34 cellular contexts compared by ENCODE assay signal in genomic region chr5:121025671-121026070, GRCh38.
"Had no signal": no experiment of that assay in that cellular context is flagged by ENCODE, and none has a peak within 500 bp of the region (broad histone marks: within the 10 kb centered on the region; RNA-seq: fewer than 3 reads in every experiment).

No MANE protein-coding gene starts in this region.

- H3K9me3 Mint-ChIP-seq: activated B cell treated with CpG ODN at 0.5 μM for 24 hours; activated CD4-positive, alpha-beta memory T cell treated with anti-CD3 and anti-CD28 coated beads, Interleukin-2, amount 10 ng/mL, durations not matched to agents 7 days and 5 days; activated CD4-positive, alpha-beta T cell treated with anti-CD3 and anti-CD28 coated beads, Interleukin-2, amount 10 ng/mL, durations not matched to agents 24 days and 14 days; activated naive CD4-positive, alpha-beta T cell treated with anti-CD3 and anti-CD28 coated beads, Interleukin-2, amount 10 ng/mL, durations not matched to agents 7 days and 5 days; activated naive CD4-positive, alpha-beta T cell treated with anti-CD3 and anti-CD28 coated beads, Interleukin-2, amount 50 U/mL, for 24 hours; activated naive CD8-positive, alpha-beta T cell treated with anti-CD3 and anti-CD28 coated beads, Interleukin-2, amount 10 ng/mL, durations not matched to agents 7 days and 5 days; activated T-cell treated with anti-CD3 and anti-CD28 coated beads, Interleukin-2, amount 50 U/mL, for 24 hours; activated T-helper 2 cell treated with anti-CD3 and anti-CD28 coated beads, Interferon-gamma antibody, Interleukin-2, Interleukin-4, amounts not matched to agents 10 μg/mL and 5 μg/mL and 100 μg/mL, durations not matched to agents 14 hours and 24 hours and 36 hours; brain; T-helper 1 cell treated with Interleukin-12 subunit alpha and Interleukin-12 subunit beta and Interleukin-4 antibody, amounts not matched to agents 30 μg/mL and 1 μg/mL, for 36 hours; T-helper 2 cell treated with Interferon-gamma antibody and Interleukin-4, amounts not matched to agents 5 μg/mL and 100 μg/mL, for 36 hours had no signal

- ATAC-seq: activated CD8-positive, alpha-beta memory T cell treated with anti-CD3 and anti-CD28 coated beads, Interleukin-2, amount 10 ng/mL, durations not matched to agents 7 days and 5 days; activated CD8-positive, alpha-beta T cell treated with anti-CD3 and anti-CD28 coated beads, Interleukin-2, amount 10 ng/mL, durations not matched to agents 7 days and 5 days; activated naive CD8-positive, alpha-beta T cell treated with anti-CD3 and anti-CD28 coated beads, Interleukin-2, amount 50 U/mL, for 24 hours had no signal

- H3K4me3 Mint-ChIP-seq: activated B cell treated with CpG ODN at 0.5 μM for 24 hours; activated CD4-positive, alpha-beta memory T cell treated with anti-CD3 and anti-CD28 coated beads, Interleukin-2, amount 10 ng/mL, durations not matched to agents 7 days and 5 days; activated CD4-positive, alpha-beta T cell treated with anti-CD3 and anti-CD28 coated beads, Interleukin-2, amount 10 ng/mL, durations not matched to agents 24 days and 14 days; activated CD8-positive, alpha-beta memory T cell treated with anti-CD3 and anti-CD28 coated beads, Interleukin-2, amount 10 ng/mL, durations not matched to agents 7 days and 5 days; activated CD8-positive, alpha-beta T cell treated with anti-CD3 and anti-CD28 coated beads, Interleukin-2, amount 10 ng/mL, durations not matched to agents 7 days and 5 days; activated naive CD4-positive, alpha-beta T cell treated with anti-CD3 and anti-CD28 coated beads, Interleukin-2, amount 10 ng/mL, durations not matched to agents 7 days and 5 days; activated naive CD4-positive, alpha-beta T cell treated with anti-CD3 and anti-CD28 coated beads, Interleukin-2, amount 50 U/mL, for 24 hours; activated naive CD8-positive, alpha-beta T cell; activated naive CD8-positive, alpha-beta T cell treated with anti-CD3 and anti-CD28 coated beads, Interleukin-2, amount 10 ng/mL, durations not matched to agents 7 days and 5 days; activated naive CD8-positive, alpha-beta T cell treated with anti-CD3 and anti-CD28 coated beads, Interleukin-2, amount 50 U/mL, for 24 hours; activated T-cell treated with anti-CD3 and anti-CD28 coated beads, Interleukin-2, amount 50 U/mL, for 24 hours; brain; central memory CD8-positive, alpha-beta T cell; T-helper 1 cell treated with Interleukin-12 subunit alpha and Interleukin-12 subunit beta and Interleukin-4 antibody, amounts not matched to agents 30 μg/mL and 1 μg/mL, for 36 hours; T-helper 2 cell treated with Interferon-gamma antibody and Interleukin-4, amounts not matched to agents 5 μg/mL and 100 μg/mL, for 36 hours had no signal

- H3K27ac Mint-ChIP-seq: activated B cell treated with CpG ODN at 0.5 μM for 24 hours; activated CD4-positive, alpha-beta memory T cell treated with anti-CD3 and anti-CD28 coated beads, Interleukin-2, amount 10 ng/mL, durations not matched to agents 7 days and 5 days; activated CD4-positive, alpha-beta T cell treated with anti-CD3 and anti-CD28 coated beads, Interleukin-2, amount 10 ng/mL, durations not matched to agents 24 days and 14 days; activated CD8-positive, alpha-beta memory T cell treated with anti-CD3 and anti-CD28 coated beads, Interleukin-2, amount 10 ng/mL, durations not matched to agents 7 days and 5 days; activated CD8-positive, alpha-beta T cell treated with anti-CD3 and anti-CD28 coated beads, Interleukin-2, amount 10 ng/mL, durations not matched to agents 7 days and 5 days; activated naive CD4-positive, alpha-beta T cell treated with anti-CD3 and anti-CD28 coated beads, Interleukin-2, amount 10 ng/mL, durations not matched to agents 7 days and 5 days; activated naive CD4-positive, alpha-beta T cell treated with anti-CD3 and anti-CD28 coated beads, Interleukin-2, amount 50 U/mL, for 24 hours; activated naive CD8-positive, alpha-beta T cell; activated naive CD8-positive, alpha-beta T cell treated with anti-CD3 and anti-CD28 coated beads, Interleukin-2, amount 10 ng/mL, durations not matched to agents 7 days and 5 days; activated naive CD8-positive, alpha-beta T cell treated with anti-CD3 and anti-CD28 coated beads, Interleukin-2, amount 50 U/mL, for 24 hours; activated T-cell treated with anti-CD3 and anti-CD28 coated beads, Interleukin-2, amount 50 U/mL, for 24 hours; activated T-helper 2 cell treated with anti-CD3 and anti-CD28 coated beads, Interferon-gamma antibody, Interleukin-2, Interleukin-4, amounts not matched to agents 10 μg/mL and 5 μg/mL and 100 μg/mL, durations not matched to agents 14 hours and 24 hours and 36 hours; brain; T-helper 1 cell treated with Interleukin-12 subunit alpha and Interleukin-12 subunit beta and Interleukin-4 antibody, amounts not matched to agents 30 μg/mL and 1 μg/mL, for 36 hours; T-helper 2 cell treated with Interferon-gamma antibody and Interleukin-4, amounts not matched to agents 5 μg/mL and 100 μg/mL, for 36 hours had no signal

- DNase-seq: activated B cell treated with CpG ODN at 0.5 μM for 24 hours; activated CD4-positive, alpha-beta memory T cell treated with anti-CD3 and anti-CD28 coated beads, Interleukin-2, amount 10 ng/mL, durations not matched to agents 7 days and 5 days; activated CD4-positive, alpha-beta T cell treated with anti-CD3 and anti-CD28 coated beads for 4 hours; activated CD4-positive, alpha-beta T cell treated with anti-CD3 and anti-CD28 coated beads, Interleukin-2, amount 10 ng/mL, durations not matched to agents 24 days and 14 days; activated CD4-positive, alpha-beta T cell treated with anti-CD3 and anti-CD28 coated beads, Interleukin-2, amount 50 U/mL, for 48 hours; activated CD4-positive, CD25-positive, alpha-beta regulatory T cell treated with anti-CD3 and anti-CD28 coated beads, Interleukin-2, amount 50 U/mL, for 72 hours; activated CD8-positive, alpha-beta memory T cell treated with anti-CD3 and anti-CD28 coated beads for 24 hours; activated CD8-positive, alpha-beta memory T cell treated with anti-CD3 and anti-CD28 coated beads, Interleukin-2, amount 10 ng/mL, durations not matched to agents 7 days and 5 days; activated CD8-positive, alpha-beta memory T cell treated with anti-CD3 and anti-CD28 coated beads, Interleukin-2, amount 50 U/mL, for 48 hours; activated CD8-positive, alpha-beta T cell treated with anti-CD3 and anti-CD28 coated beads, Interleukin-2, amount 10 ng/mL, durations not matched to agents 7 days and 5 days; activated effector memory CD4-positive, alpha-beta T cell treated with Interleukin-2 at 50 U/mL for 16 hours; activated gamma-delta T cell; activated naive CD4-positive, alpha-beta T cell treated with anti-CD3 and anti-CD28 coated beads, Interleukin-2, amount 10 ng/mL, durations not matched to agents 7 days and 5 days; activated naive CD4-positive, alpha-beta T cell treated with Interleukin-2 at 50 U/mL for 16 hours; activated naive CD8-positive, alpha-beta T cell treated with anti-CD3 and anti-CD28 coated beads, Interleukin-2, amount 10 ng/mL, durations not matched to agents 7 days and 5 days; activated naive CD8-positive, alpha-beta T cell treated with anti-CD3 and anti-CD28 coated beads, Interleukin-2, amount 50 U/mL, for 24 hours; activated T-cell treated with anti-CD3 and anti-CD28 coated beads, Interleukin-2, amount 50 U/mL, for 24 hours; activated T-cell treated with anti-CD3 and anti-CD28 coated beads, Interleukin-2, amount 50 U/mL, for 48 hours; amygdala; anterior cingulate cortex; caudate nucleus; cerebellar nuclear complex; T-helper 2 cell; T-helper 9 cell had no signal

- H3K4me3 ChIP-seq: ascending aorta, cardiac muscle cell had no signal

- H3K36me3 Mint-ChIP-seq: activated CD8-positive, alpha-beta memory T cell treated with anti-CD3 and anti-CD28 coated beads, Interleukin-2, amount 10 ng/mL, durations not matched to agents 7 days and 5 days; activated naive CD4-positive, alpha-beta T cell treated with anti-CD3 and anti-CD28 coated beads, Interleukin-2, amount 10 ng/mL, durations not matched to agents 7 days and 5 days; activated naive CD4-positive, alpha-beta T cell treated with anti-CD3 and anti-CD28 coated beads, Interleukin-2, amount 50 U/mL, for 24 hours; activated naive CD8-positive, alpha-beta T cell; activated naive CD8-positive, alpha-beta T cell treated with anti-CD3 and anti-CD28 coated beads, Interleukin-2, amount 10 ng/mL, durations not matched to agents 7 days and 5 days; brain had no signal

- H3K9me3 ChIP-seq: ascending aorta had no signal

- H3K4me1 Mint-ChIP-seq: activated B cell treated with CpG ODN at 0.5 μM for 24 hours; activated CD4-positive, alpha-beta memory T cell treated with anti-CD3 and anti-CD28 coated beads, Interleukin-2, amount 10 ng/mL, durations not matched to agents 7 days and 5 days; activated CD4-positive, alpha-beta T cell treated with anti-CD3 and anti-CD28 coated beads, Interleukin-2, amount 10 ng/mL, durations not matched to agents 24 days and 14 days; activated CD8-positive, alpha-beta memory T cell treated with anti-CD3 and anti-CD28 coated beads, Interleukin-2, amount 10 ng/mL, durations not matched to agents 7 days and 5 days; activated naive CD4-positive, alpha-beta T cell treated with anti-CD3 and anti-CD28 coated beads, Interleukin-2, amount 10 ng/mL, durations not matched to agents 7 days and 5 days; activated naive CD4-positive, alpha-beta T cell treated with anti-CD3 and anti-CD28 coated beads, Interleukin-2, amount 50 U/mL, for 24 hours; activated naive CD8-positive, alpha-beta T cell treated with anti-CD3 and anti-CD28 coated beads, Interleukin-2, amount 10 ng/mL, durations not matched to agents 7 days and 5 days; activated naive CD8-positive, alpha-beta T cell treated with anti-CD3 and anti-CD28 coated beads, Interleukin-2, amount 50 U/mL, for 24 hours; central memory CD8-positive, alpha-beta T cell had no signal

- H3K27me3 Mint-ChIP-seq: activated B cell treated with CpG ODN at 0.5 μM for 24 hours; activated CD4-positive, alpha-beta memory T cell treated with anti-CD3 and anti-CD28 coated beads, Interleukin-2, amount 10 ng/mL, durations not matched to agents 7 days and 5 days; activated CD4-positive, alpha-beta T cell treated with anti-CD3 and anti-CD28 coated beads, Interleukin-2, amount 10 ng/mL, durations not matched to agents 24 days and 14 days; activated CD8-positive, alpha-beta memory T cell treated with anti-CD3 and anti-CD28 coated beads, Interleukin-2, amount 10 ng/mL, durations not matched to agents 7 days and 5 days; activated naive CD4-positive, alpha-beta T cell treated with anti-CD3 and anti-CD28 coated beads, Interleukin-2, amount 10 ng/mL, durations not matched to agents 7 days and 5 days; activated naive CD4-positive, alpha-beta T cell treated with anti-CD3 and anti-CD28 coated beads, Interleukin-2, amount 50 U/mL, for 24 hours; activated naive CD8-positive, alpha-beta T cell; activated naive CD8-positive, alpha-beta T cell treated with anti-CD3 and anti-CD28 coated beads, Interleukin-2, amount 10 ng/mL, durations not matched to agents 7 days and 5 days; activated naive CD8-positive, alpha-beta T cell treated with anti-CD3 and anti-CD28 coated beads, Interleukin-2, amount 50 U/mL, for 24 hours; activated T-cell treated with anti-CD3 and anti-CD28 coated beads, Interleukin-2, amount 50 U/mL, for 24 hours; central memory CD8-positive, alpha-beta T cell had no signal

- H3K36me3 ChIP-seq: ascending aorta, cardiac muscle cell had no signal

- H3K27ac ChIP-seq: ascending aorta, cardiac muscle cell, VCaP had no signal

- H3K4me1 ChIP-seq: ascending aorta had no signal

- H3K27me3 ChIP-seq: ascending aorta, cardiac muscle cell had no signal
